ENCODE assay signal across 8 cellular contexts in the genomic region with DNA sequence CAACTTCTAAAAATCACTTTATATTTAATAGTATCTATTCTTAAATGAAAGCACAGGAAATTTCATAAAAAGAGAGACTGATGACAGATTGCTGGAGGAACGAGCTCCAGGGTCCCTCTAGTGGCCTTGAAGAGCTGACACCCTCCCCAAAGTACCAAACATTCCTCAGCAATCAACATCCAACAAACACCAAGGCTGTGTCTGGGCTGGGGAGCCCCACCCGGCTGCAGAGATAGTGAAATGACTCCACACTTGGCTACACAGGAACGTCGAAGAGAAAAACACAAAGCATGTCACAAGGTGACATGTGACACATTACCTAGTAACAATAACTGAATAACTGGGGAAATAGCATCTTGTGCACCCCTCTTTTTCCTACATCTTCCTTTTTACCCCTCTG. TPM values are rescaled to one million over a fixed set of nuclear protein-coding genes. Genes with fewer than 3 reads are reported as not detected.
DNase-seq lines count a peak whose midpoint lies in the region; ATAC-seq and TF ChIP-seq lines count a peak whose summit lies in the region.

No MANE protein-coding gene starts in this region.

- H3K36me3 ChIP-seq in HEK293 (ENCODE audit: control insufficient read depth in 2 of 2, insufficient read depth in 1 of 2, low read length in 2 of 2): peaks cover 0 to 10% of the 10 kb centered on the region in 2 experiments; a peak in 1 of 3 replicates
- no peaks in the 10 kb centered on the region for H3K36me3 ChIP-seq in psoas muscle (ENCODE audit: insufficient read depth in 1 of 2, low read depth in 1 of 2)
- H3K36me3 ChIP-seq in gastrocnemius medialis: no peaks in the 10 kb centered on the region

- peak; percentile 80 for DNase-seq in AG20443 (ENCODE audit: low spot score)
- peak; percentile 44 for DNase-seq in LHCN-M2 (ENCODE audit: low read depth)
- DNase-seq in activated CD4-positive, alpha-beta T cell treated with anti-CD3 and anti-CD28 coated beads for 4 hours: peak; percentile 3 to 9
- peak; percentile 22 for DNase-seq in globus pallidus (ENCODE audit: low spot score)
- no peak for DNase-seq in psoas muscle
- no peak for DNase-seq in gastrocnemius medialis

- 16 to 25% (median 21%) methylated on average over 4 of the region's 4 CpGs for WGBS in psoas muscle, 3 donors

- H3K9me3 ChIP-seq in HEK293 (ENCODE audit: control insufficient read depth, insufficient read depth, low read depth, low read length) (no peaks in the 10 kb centered on the region), psoas muscle (no peaks in the 10 kb centered on the region), gastrocnemius medialis (no peaks in the 10 kb centered on the region)

- POLR2A ChIA-PET in HEK293 (lab: Yijun Ruan, JAX): no interaction called here

- TF ChIP-seq CTCF in GM12873 (IDR thresholded peaks at IDR 0.05; ENCODE audit: insufficient read depth, low read depth, low read length, missing control alignments): peak; percentile 81
- TF ChIP-seq CTCF in HEK293 (tag by site-specific recombination; IDR thresholded peaks at IDR 0.05): no peak; the same call in 1 of the 2 replicates
- TF ChIP-seq CTCF in psoas muscle (IDR thresholded peaks at IDR 0.05): peak; percentile 41
- TF ChIP-seq CTCF in gastrocnemius medialis (IDR thresholded peaks at IDR 0.05 in 4 of 5, conservative IDR thresholded peaks at IDR 0.05 in 1 of 5): peak in 1 of 5 experiments; percentile 26

- ATAC-seq in psoas muscle: no peak
- ATAC-seq in gastrocnemius medialis: no peak

- intact Hi-C loops in psoas muscle (cut with DNase I): no loop called here
- intact Hi-C loops in gastrocnemius medialis (cut with DNase I; ENCODE audit: low total_unique reads): no loop called here

- CTCF ChIA-PET in HEK293 (lab: Yijun Ruan, JAX): interaction anchor here (0.7 to 1.7 kb wide), 8 partner anchors 11 to 463 kb away, joined by 3 to 7 read pairs (median 4); no protein-coding TSS in a partner anchor

- H3K27ac ChIP-seq in HEK293 (ENCODE audit: extremely low read depth, low read depth, low read length) (no peak overlapping the region), psoas muscle (no peak overlapping the region), gastrocnemius medialis (no peak overlapping the region)

- no peaks in the 10 kb centered on the region for H3K27me3 ChIP-seq in psoas muscle (ENCODE audit: insufficient read depth in 3 of 3, low read length in 2 of 3)
- H3K27me3 ChIP-seq in gastrocnemius medialis: no peaks in the 10 kb centered on the region

- in situ Hi-C loops in gastrocnemius medialis (cut with MboI; ENCODE audit: low sequenced_read_pairs in 4 of 4): no loop called here

- TF ChIP-seq POLR2A in gastrocnemius medialis (IDR thresholded peaks at IDR 0.05): no peak

- H3K4me1 ChIP-seq in HEK293 (ENCODE audit: control insufficient read depth, insufficient read depth, low read length) (no peaks in the 10 kb centered on the region), psoas muscle (no peaks in the 10 kb centered on the region), gastrocnemius medialis (no peaks in the 10 kb centered on the region)

- H3K4me3 ChIP-seq in HEK293 (ENCODE audit: low read depth, low read length) (no peak overlapping the region), psoas muscle (no peak overlapping the region), gastrocnemius medialis (no peak overlapping the region)

TF ChIP-seq in HEK293, 187 proteins besides CTCF, POLR2A, EP300 and RAD21:
- TF ChIP-seq ZNF433 (tag by site-specific recombination; IDR thresholded peaks at IDR 0.05; ENCODE audit: low read depth) (no peak), ZNF654 (tag by site-specific recombination; IDR thresholded peaks at IDR 0.05; ENCODE audit: low read depth) (peak; percentile 31)
TF ChIP-seq in HEK293: peak in this region for 1.

RNA-seq across cellular contexts. Expression of a gene that starts 45.6 kb away (rescaled TPM):
- total RNA-seq in LHCN-M2 (2014; rRNA removed) (35.3 and 38.7 TPM in 2 replicates), psoas muscle (1 to 10 TPM; 1.3 to 3.6 (median 2.8) TPM), gastrocnemius medialis (1 to 10 TPM; 1.2 to 1.8 (median 1.7) TPM)
- polyA plus RNA-seq in LHCN-M2 (2012): 8.6 TPM
- polyA plus RNA-seq in psoas muscle: 1 to 10 TPM in 2 of 3 donors, under 1 TPM in 1; 0.66 to 1.7 (median 1.1) TPM

Comparison
In these comparisons a context has a peak if more than half of its experiments do, and no peak if none do; other contexts are left out.
1. DNase-seq: peak in AG20443 (single experiment), LHCN-M2 (single experiment), activated CD4-positive, alpha-beta T cell treated with anti-CD3 and anti-CD28 coated beads for 4 hours (2 of 2) and globus pallidus (single experiment); none in psoas muscle (0 of 2) and gastrocnemius medialis (0 of 2).